In the genomic region with DNA sequence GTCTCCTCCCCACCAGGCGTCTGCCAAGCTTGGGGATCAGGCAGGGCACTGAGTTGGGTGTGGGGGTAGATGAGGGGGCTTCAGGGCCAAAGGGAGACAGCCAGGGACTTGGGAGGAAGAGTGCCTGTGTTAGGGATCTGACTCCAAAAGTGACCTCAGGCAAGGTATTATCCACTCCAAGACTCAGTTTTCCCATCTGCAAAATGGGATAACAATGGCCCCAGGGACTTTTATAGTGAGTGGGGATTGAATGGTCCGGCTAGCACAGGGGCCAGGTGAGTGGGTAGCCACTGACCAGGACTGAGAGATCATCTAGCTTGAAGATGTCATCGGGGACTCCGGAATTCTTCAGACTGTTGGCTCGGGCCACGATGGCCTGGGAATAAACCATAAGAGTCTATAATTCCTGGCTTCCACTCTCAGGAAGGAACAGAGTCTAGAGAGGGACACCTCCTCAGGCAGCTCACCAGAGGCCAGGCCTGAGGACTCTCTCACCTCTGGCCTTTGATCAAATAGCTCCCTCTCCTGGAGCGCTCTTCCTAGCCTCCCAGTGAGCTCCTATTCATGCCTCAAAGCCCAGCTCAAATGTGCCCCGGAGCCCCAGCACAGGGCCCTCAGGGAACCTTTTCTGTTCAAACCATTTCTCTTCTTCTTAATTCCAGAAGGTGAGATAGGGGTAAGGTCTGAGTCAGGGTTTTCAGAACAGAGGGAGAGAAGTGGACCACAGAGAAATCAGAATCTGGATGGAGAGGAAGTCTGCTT, we compare ENCODE assay signal across 2 cellular contexts.
TF ChIP-seq lines count a peak whose summit lies in the region.

No MANE protein-coding gene starts in this region.

TF ChIP-seq in GM23338, 12 proteins besides CTCF, POLR2A, EP300 and RAD21 (continued from another document and continues in another):
- TF ChIP-seq, protein P1, sequence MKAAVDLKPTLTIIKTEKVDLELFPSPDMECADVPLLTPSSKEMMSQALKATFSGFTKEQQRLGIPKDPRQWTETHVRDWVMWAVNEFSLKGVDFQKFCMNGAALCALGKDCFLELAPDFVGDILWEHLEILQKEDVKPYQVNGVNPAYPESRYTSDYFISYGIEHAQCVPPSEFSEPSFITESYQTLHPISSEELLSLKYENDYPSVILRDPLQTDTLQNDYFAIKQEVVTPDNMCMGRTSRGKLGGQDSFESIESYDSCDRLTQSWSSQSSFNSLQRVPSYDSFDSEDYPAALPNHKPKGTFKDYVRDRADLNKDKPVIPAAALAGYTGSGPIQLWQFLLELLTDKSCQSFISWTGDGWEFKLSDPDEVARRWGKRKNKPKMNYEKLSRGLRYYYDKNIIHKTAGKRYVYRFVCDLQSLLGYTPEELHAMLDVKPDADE (IDR thresholded peaks at IDR 0.05): no peak
- TF ChIP-seq ZNF331 (CRISPR knock-in tag; IDR thresholded peaks at IDR 0.05; ENCODE audit: low read depth): no peak
- TF ChIP-seq EZH2 (IDR thresholded peaks at IDR 0.05; ENCODE audit: low read depth, unreplicated experiment): no peak
- TF ChIP-seq EZH2phosphoT487 (IDR thresholded peaks at IDR 0.05; ENCODE audit: unreplicated experiment): no peak
- no peak for TF ChIP-seq ZNF114 (CRISPR knock-in tag; IDR thresholded peaks at IDR 0.05)
- TF ChIP-seq CREB1 (CRISPR knock-in tag; IDR thresholded peaks at IDR 0.05; ENCODE audit: low read depth): no peak
- no peak for TF ChIP-seq POLR2AphosphoS5 (IDR thresholded peaks at IDR 0.05; ENCODE audit: low read depth)
- TF ChIP-seq JUNB (IDR thresholded peaks at IDR 0.05; ENCODE audit: unreplicated experiment): no peak
- no peak for TF ChIP-seq NANOG (IDR thresholded peaks at IDR 0.05; ENCODE audit: borderline replicate concordance)
- TF ChIP-seq, protein P2, sequence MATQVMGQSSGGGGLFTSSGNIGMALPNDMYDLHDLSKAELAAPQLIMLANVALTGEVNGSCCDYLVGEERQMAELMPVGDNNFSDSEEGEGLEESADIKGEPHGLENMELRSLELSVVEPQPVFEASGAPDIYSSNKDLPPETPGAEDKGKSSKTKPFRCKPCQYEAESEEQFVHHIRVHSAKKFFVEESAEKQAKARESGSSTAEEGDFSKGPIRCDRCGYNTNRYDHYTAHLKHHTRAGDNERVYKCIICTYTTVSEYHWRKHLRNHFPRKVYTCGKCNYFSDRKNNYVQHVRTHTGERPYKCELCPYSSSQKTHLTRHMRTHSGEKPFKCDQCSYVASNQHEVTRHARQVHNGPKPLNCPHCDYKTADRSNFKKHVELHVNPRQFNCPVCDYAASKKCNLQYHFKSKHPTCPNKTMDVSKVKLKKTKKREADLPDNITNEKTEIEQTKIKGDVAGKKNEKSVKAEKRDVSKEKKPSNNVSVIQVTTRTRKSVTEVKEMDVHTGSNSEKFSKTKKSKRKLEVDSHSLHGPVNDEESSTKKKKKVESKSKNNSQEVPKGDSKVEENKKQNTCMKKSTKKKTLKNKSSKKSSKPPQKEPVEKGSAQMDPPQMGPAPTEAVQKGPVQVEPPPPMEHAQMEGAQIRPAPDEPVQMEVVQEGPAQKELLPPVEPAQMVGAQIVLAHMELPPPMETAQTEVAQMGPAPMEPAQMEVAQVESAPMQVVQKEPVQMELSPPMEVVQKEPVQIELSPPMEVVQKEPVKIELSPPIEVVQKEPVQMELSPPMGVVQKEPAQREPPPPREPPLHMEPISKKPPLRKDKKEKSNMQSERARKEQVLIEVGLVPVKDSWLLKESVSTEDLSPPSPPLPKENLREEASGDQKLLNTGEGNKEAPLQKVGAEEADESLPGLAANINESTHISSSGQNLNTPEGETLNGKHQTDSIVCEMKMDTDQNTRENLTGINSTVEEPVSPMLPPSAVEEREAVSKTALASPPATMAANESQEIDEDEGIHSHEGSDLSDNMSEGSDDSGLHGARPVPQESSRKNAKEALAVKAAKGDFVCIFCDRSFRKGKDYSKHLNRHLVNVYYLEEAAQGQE (IDR thresholded peaks at IDR 0.05; ENCODE audit: unreplicated experiment): no peak

TF ChIP-seq in WTC11, 78 proteins besides CTCF, POLR2A, EP300 and RAD21 (continued from another document):
- TF ChIP-seq SOX15 (CRISPR knock-in tag; IDR thresholded peaks at IDR 0.05) (no peak), MYBL2 (CRISPR knock-in tag; IDR thresholded peaks at IDR 0.05) (no peak), ELF4 (CRISPR knock-in tag; IDR thresholded peaks at IDR 0.05; ENCODE audit: low read depth) (no peak), ATF1 (CRISPR knock-in tag; IDR thresholded peaks at IDR 0.05) (no peak)
- TF ChIP-seq, protein P3, sequence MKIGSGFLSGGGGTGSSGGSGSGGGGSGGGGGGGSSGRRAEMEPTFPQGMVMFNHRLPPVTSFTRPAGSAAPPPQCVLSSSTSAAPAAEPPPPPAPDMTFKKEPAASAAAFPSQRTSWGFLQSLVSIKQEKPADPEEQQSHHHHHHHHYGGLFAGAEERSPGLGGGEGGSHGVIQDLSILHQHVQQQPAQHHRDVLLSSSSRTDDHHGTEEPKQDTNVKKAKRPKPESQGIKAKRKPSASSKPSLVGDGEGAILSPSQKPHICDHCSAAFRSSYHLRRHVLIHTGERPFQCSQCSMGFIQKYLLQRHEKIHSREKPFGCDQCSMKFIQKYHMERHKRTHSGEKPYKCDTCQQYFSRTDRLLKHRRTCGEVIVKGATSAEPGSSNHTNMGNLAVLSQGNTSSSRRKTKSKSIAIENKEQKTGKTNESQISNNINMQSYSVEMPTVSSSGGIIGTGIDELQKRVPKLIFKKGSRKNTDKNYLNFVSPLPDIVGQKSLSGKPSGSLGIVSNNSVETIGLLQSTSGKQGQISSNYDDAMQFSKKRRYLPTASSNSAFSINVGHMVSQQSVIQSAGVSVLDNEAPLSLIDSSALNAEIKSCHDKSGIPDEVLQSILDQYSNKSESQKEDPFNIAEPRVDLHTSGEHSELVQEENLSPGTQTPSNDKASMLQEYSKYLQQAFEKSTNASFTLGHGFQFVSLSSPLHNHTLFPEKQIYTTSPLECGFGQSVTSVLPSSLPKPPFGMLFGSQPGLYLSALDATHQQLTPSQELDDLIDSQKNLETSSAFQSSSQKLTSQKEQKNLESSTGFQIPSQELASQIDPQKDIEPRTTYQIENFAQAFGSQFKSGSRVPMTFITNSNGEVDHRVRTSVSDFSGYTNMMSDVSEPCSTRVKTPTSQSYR (CRISPR knock-in tag; IDR thresholded peaks at IDR 0.05): no peak
- TF ChIP-seq, protein P4, sequence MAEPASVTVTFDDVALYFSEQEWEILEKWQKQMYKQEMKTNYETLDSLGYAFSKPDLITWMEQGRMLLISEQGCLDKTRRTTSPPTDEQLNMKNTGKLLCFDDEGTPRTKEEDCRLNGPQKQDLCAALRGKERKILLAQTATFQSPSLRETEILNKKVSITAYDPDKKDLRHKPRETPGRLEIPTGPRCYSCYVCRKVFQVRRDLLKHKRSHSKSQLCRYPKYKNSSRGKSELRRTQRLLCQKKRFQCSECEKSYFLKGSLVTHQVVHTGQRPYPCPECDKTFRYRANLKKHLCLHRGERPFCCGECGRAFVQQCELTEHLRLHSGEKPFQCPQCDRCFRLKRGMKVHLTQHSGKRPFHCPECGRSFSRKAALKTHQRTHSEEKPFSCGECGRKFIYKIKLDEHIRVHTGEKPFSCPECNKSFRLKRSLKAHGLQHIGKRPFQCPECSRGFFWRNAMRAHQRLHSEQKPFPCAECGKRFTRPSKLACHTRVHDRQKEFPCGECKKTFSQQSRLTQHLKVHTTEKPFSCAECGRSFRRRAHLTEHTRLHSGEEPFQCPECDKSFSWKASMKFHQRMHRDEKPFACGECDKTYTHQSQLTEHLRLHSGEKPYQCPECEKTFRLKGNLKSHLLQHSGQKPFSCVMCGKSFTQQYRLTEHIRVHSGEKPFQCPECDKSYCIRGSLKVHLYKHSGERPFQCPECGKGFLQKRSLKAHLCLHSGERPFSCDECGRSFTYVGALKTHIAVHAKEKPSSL (CRISPR knock-in tag; conservative IDR thresholded peaks at IDR 0.05): no peak
- TF ChIP-seq, protein P5, sequence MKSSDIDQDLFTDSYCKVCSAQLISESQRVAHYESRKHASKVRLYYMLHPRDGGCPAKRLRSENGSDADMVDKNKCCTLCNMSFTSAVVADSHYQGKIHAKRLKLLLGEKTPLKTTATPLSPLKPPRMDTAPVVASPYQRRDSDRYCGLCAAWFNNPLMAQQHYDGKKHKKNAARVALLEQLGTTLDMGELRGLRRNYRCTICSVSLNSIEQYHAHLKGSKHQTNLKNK (CRISPR knock-in tag; IDR thresholded peaks at IDR 0.05): no peak
- TF ChIP-seq, protein P6, sequence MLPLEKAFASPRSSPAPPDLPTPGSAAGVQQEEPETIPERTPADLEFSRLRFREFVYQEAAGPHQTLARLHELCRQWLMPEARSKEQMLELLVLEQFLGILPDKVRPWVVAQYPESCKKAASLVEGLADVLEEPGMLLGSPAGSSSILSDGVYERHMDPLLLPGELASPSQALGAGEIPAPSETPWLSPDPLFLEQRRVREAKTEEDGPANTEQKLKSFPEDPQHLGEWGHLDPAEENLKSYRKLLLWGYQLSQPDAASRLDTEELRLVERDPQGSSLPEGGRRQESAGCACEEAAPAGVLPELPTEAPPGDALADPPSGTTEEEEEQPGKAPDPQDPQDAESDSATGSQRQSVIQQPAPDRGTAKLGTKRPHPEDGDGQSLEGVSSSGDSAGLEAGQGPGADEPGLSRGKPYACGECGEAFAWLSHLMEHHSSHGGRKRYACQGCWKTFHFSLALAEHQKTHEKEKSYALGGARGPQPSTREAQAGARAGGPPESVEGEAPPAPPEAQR (CRISPR knock-in tag; IDR thresholded peaks at IDR 0.05): no peak
TF ChIP-seq in WTC11: peak in this region for 0.
